27 cellular contexts compared by ENCODE assay signal in genomic region chr14:74414793-74415437, GRCh38. TPM values are rescaled to one million over a fixed set of nuclear protein-coding genes. Genes with fewer than 3 reads are reported as not detected.
DNase-seq lines count a peak whose midpoint lies in the region; ATAC-seq and TF ChIP-seq lines count a peak whose summit lies in the region.
"Had no signal": no experiment of that assay in that cellular context is flagged by ENCODE, and none has a peak within 500 bp of the region (broad histone marks: within the 10 kb centered on the region; RNA-seq: fewer than 3 reads in every experiment).

No MANE protein-coding gene starts in this region.

- POLR2A ChIA-PET in activated CD8-positive, alpha-beta T cell treated with anti-CD3 and anti-CD28 coated beads, Interleukin-2, amount 10 ng/mL, durations not matched to agents 7 days and 5 days (lab: Charles Lee): interaction anchor here (1.0 kb wide), 1 partner anchor 12 kb away, joined by 3 read pairs; no protein-coding TSS in a partner anchor

- H3K9me3 Mint-ChIP-seq in glutamatergic neuron (ENCODE audit: unreplicated experiment): no peaks in the 10 kb centered on the region
- no peaks in the 10 kb centered on the region for H3K9me3 Mint-ChIP-seq in activated CD8-positive, alpha-beta T cell treated with anti-CD3 and anti-CD28 coated beads, Interleukin-2, amount 10 ng/mL, durations not matched to agents 7 days and 5 days (ENCODE audit: insufficient read depth)
- H3K9me3 Mint-ChIP-seq: activated naive CD4-positive, alpha-beta T cell treated with anti-CD3 and anti-CD28 coated beads, Interleukin-2, amount 50 U/mL, for 24 hours; CD8-positive, alpha-beta T cell had no signal

- DNase-seq in cardiac septum (ENCODE audit: low spot score): peak; percentile 57
- DNase-seq in left ventricle myocardium superior: no peak
- peak; percentile 9 for DNase-seq in RPMI7951 (ENCODE audit: low read depth)
- DNase-seq in glutamatergic neuron: peak; percentile 62
- DNase-seq in NCI-H345 treated with DMSO at 0.1 percent for 48 hours (lab: John Stamatoyannopoulos, UW; ENCODE audit: unreplicated experiment): no peak
- no peak for DNase-seq in activated CD8-positive, alpha-beta T cell treated with anti-CD3 and anti-CD28 coated beads, Interleukin-2, amount 10 ng/mL, durations not matched to agents 7 days and 5 days
- no peak for DNase-seq in effector CD8-positive, alpha-beta T cell (lab: John Stamatoyannopoulos, UW)
- DNase-seq in GM13976 (ENCODE audit: low spot score): no peak
- DNase-seq: ACHN; activated CD4-positive, alpha-beta T cell treated with anti-CD3 and anti-CD28 coated beads for 4 hours; amniotic stem cell; CD8-positive, alpha-beta T cell; erythroblast; KG1; left ventricle myocardium inferior; NCI-H1105; NCI-H187; stimulated activated CD4-positive, alpha-beta T cell treated with anti-CD3 and anti-CD28 coated beads, Interleukin-4, amount 100 ng/mL, for 4 hours; tibial artery had no signal

- H3K27me3 Mint-ChIP-seq in glutamatergic neuron (ENCODE audit: unreplicated experiment): peaks cover 3% of the 10 kb centered on the region
- H3K27me3 Mint-ChIP-seq in activated CD8-positive, alpha-beta T cell treated with anti-CD3 and anti-CD28 coated beads, Interleukin-2, amount 10 ng/mL, durations not matched to agents 7 days and 5 days (ENCODE audit: low read depth): peaks cover 11% of the 10 kb centered on the region

- TF ChIP-seq CTCF in glutamatergic neuron (IDR thresholded peaks at IDR 0.05; ENCODE audit: partially characterized antibody, unreplicated experiment) (no peak), GM13976 (IDR thresholded peaks at IDR 0.05; ENCODE audit: borderline replicate concordance, control extremely low read depth, extremely low read depth, insufficient read depth, missing control alignments) (no peak)

- no peak for ATAC-seq in left ventricle myocardium superior
- no peak for ATAC-seq in activated CD8-positive, alpha-beta T cell treated with anti-CD3 and anti-CD28 coated beads, Interleukin-2, amount 10 ng/mL, durations not matched to agents 7 days and 5 days
- ATAC-seq: CD8-positive, alpha-beta T cell had no signal

- no peak overlapping the region for H3K4me3 Mint-ChIP-seq in glutamatergic neuron (ENCODE audit: unreplicated experiment)
- no peak overlapping the region for H3K4me3 Mint-ChIP-seq in activated CD8-positive, alpha-beta T cell treated with anti-CD3 and anti-CD28 coated beads, Interleukin-2, amount 10 ng/mL, durations not matched to agents 7 days and 5 days
- H3K4me3 Mint-ChIP-seq: activated naive CD4-positive, alpha-beta T cell treated with anti-CD3 and anti-CD28 coated beads, Interleukin-2, amount 50 U/mL, for 24 hours; B cell; CD8-positive, alpha-beta T cell had no signal

- intact Hi-C loops in cardiac septum (cut with DNase I): no loop called here
- intact Hi-C loops in left ventricle myocardium superior (cut with micrococcal nuclease): no loop called here

- H3K36me3 Mint-ChIP-seq in glutamatergic neuron (ENCODE audit: unreplicated experiment): no peaks in the 10 kb centered on the region
- no peaks in the 10 kb centered on the region for H3K36me3 Mint-ChIP-seq in activated CD8-positive, alpha-beta T cell treated with anti-CD3 and anti-CD28 coated beads, Interleukin-2, amount 10 ng/mL, durations not matched to agents 7 days and 5 days (ENCODE audit: low read depth)
- H3K36me3 Mint-ChIP-seq: activated naive CD4-positive, alpha-beta T cell treated with anti-CD3 and anti-CD28 coated beads, Interleukin-2, amount 50 U/mL, for 24 hours; brain; CD8-positive, alpha-beta T cell had no signal

- in situ Hi-C loops in GM13976 (cut with MboI; ENCODE audit: low sequenced_read_pairs, unreplicated experiment): no loop called here

- H3K4me1 Mint-ChIP-seq in glutamatergic neuron (ENCODE audit: low read depth, unreplicated experiment): peaks cover 22% of the 10 kb centered on the region
- H3K4me1 Mint-ChIP-seq in activated CD8-positive, alpha-beta T cell treated with anti-CD3 and anti-CD28 coated beads, Interleukin-2, amount 10 ng/mL, durations not matched to agents 7 days and 5 days (ENCODE audit: low read depth): no peaks in the 10 kb centered on the region
- H3K4me1 Mint-ChIP-seq: activated naive CD4-positive, alpha-beta T cell treated with anti-CD3 and anti-CD28 coated beads, Interleukin-2, amount 50 U/mL, for 24 hours; B cell had no signal

- CTCF ChIA-PET in activated CD8-positive, alpha-beta T cell treated with anti-CD3 and anti-CD28 coated beads, Interleukin-2, amount 10 ng/mL, durations not matched to agents 7 days and 5 days (lab: Charles Lee): interaction anchor here (0.6 kb wide), 1 partner anchor 15 kb away, joined by 3 read pairs; no protein-coding TSS in a partner anchor

- peak overlapping the region; percentile 71 for H3K27ac Mint-ChIP-seq in glutamatergic neuron (ENCODE audit: unreplicated experiment)
- no peak overlapping the region for H3K27ac Mint-ChIP-seq in activated CD8-positive, alpha-beta T cell treated with anti-CD3 and anti-CD28 coated beads, Interleukin-2, amount 10 ng/mL, durations not matched to agents 7 days and 5 days
- H3K27ac Mint-ChIP-seq: activated naive CD4-positive, alpha-beta T cell treated with anti-CD3 and anti-CD28 coated beads, Interleukin-2, amount 50 U/mL, for 24 hours; B cell; brain; CD8-positive, alpha-beta T cell had no signal

RNA-seq across cellular contexts. Expression of gene SYNDIG1L, which starts 11.1 kb away (rescaled TPM):
- not detected for total RNA-seq in cardiac septum
- total RNA-seq in left ventricle myocardium superior: 0.22 TPM
- total RNA-seq in RPMI7951 (2014; rRNA removed; shearing (Covaris generic)): not detected in 2 replicates
- total RNA-seq in glutamatergic neuron (ENCODE audit: unreplicated experiment): 1.5 TPM
- not detected for total RNA-seq in activated CD8-positive, alpha-beta T cell treated with anti-CD3 and anti-CD28 coated beads, Interleukin-2, amount 10 ng/mL, durations not matched to agents 7 days and 5 days
- total RNA-seq: B cell; CD8-positive, alpha-beta T cell; H4; MCF 10A; osteoblast; pulmonary artery endothelial cell; vagina had no signal

Comparison
In these comparisons a context has a peak if more than half of its experiments do, and no peak if none do; other contexts are left out.
1. DNase-seq: peak in cardiac septum (single experiment), RPMI7951 (single experiment) and glutamatergic neuron (single experiment); none in left ventricle myocardium superior (single experiment), NCI-H345 treated with DMSO at 0.1 percent for 48 hours (single experiment), activated CD8-positive, alpha-beta T cell treated with anti-CD3 and anti-CD28 coated beads, Interleukin-2, amount 10 ng/mL, durations not matched to agents 7 days and 5 days (single experiment), effector CD8-positive, alpha-beta T cell (single experiment) and GM13976 (single experiment).